ENCODE assay signal across 8 cellular contexts in genomic region chr6:10426781-10427279, GRCh38. TPM values are rescaled to one million over a fixed set of nuclear protein-coding genes. Genes with fewer than 3 reads are reported as not detected.
DNase-seq lines count a peak whose midpoint lies in the region; ATAC-seq and TF ChIP-seq lines count a peak whose summit lies in the region.

No MANE protein-coding gene starts in this region.

- H3K4me3 ChIP-seq in Karpas-422 (ENCODE audit: low read length) (peak overlapping the region; percentile 48), duodenal mucosa (ENCODE audit: low read depth in 1 of 2, low read length in 2 of 2) (peak overlapping the region; percentile 74)

- H3K9me3 ChIP-seq in Karpas-422 (ENCODE audit: low read length): no peaks in the 10 kb centered on the region
- H3K9me3 ChIP-seq in duodenal mucosa (ENCODE audit: control insufficient read depth in 1 of 2, low read length in 2 of 2): no peaks in the 10 kb centered on the region

- no peaks in the 10 kb centered on the region for H4K20me1 ChIP-seq in Karpas-422 (ENCODE audit: insufficient read depth, low read depth, low read length)

- H3K79me2 ChIP-seq in Karpas-422 (ENCODE audit: low read length): no peaks in the 10 kb centered on the region

- H3K27me3 ChIP-seq in Karpas-422 (ENCODE audit: low read length): no peaks in the 10 kb centered on the region
- H3K27me3 ChIP-seq in duodenal mucosa (ENCODE audit: control insufficient read depth in 1 of 2, insufficient read depth in 2 of 2, low read length in 2 of 2): peaks cover 45 to 60% of the 10 kb centered on the region in 2 donors

- H3K9me2 ChIP-seq in Karpas-422 (replicated peaks; ENCODE audit: insufficient read depth, low read length): no peaks in the 10 kb centered on the region

- peak overlapping the region; percentile 82 for H2AFZ ChIP-seq in Karpas-422 (ENCODE audit: low read length)

- H3K36me3 ChIP-seq in Karpas-422 (ENCODE audit: insufficient read depth, low read length): no peaks in the 10 kb centered on the region
- H3K36me3 ChIP-seq in duodenal mucosa (ENCODE audit: control insufficient read depth in 1 of 2, insufficient read depth in 2 of 2, low read length in 2 of 2): no peaks in the 10 kb centered on the region

- H3K4me3 Mint-ChIP-seq in CD14-positive monocyte (peak overlapping the region; percentile 78 to 93), nephron progenitor cell (peak overlapping the region; percentile 78)

- peaks cover 3 to 6% of the 10 kb centered on the region in 2 donors for H3K36me3 Mint-ChIP-seq in CD14-positive monocyte
- H3K36me3 Mint-ChIP-seq in nephron progenitor cell (ENCODE audit: low read depth): no peaks in the 10 kb centered on the region

- TF ChIP-seq CTCF in CD14-positive monocyte (IDR thresholded peaks at IDR 0.05) (no peak), nephron progenitor cell (IDR thresholded peaks at IDR 0.05) (no peak)

- H3K9ac ChIP-seq in Karpas-422 (ENCODE audit: low read length) (peak overlapping the region; percentile 57), duodenal mucosa (ENCODE audit: low read depth in 1 of 2, low read length in 2 of 2) (peak overlapping the region; percentile 40 to 46)

- H3K27ac Mint-ChIP-seq in CD14-positive monocyte (no peak overlapping the region), nephron progenitor cell (no peak overlapping the region)

- H3K9me3 Mint-ChIP-seq in CD14-positive monocyte: peaks cover 0 to 33% (median 17%) of the 10 kb centered on the region in 7 donors
- no peaks in the 10 kb centered on the region for H3K9me3 Mint-ChIP-seq in nephron progenitor cell

- H3K4me1 ChIP-seq in Karpas-422 (ENCODE audit: low read length): peaks cover 40% of the 10 kb centered on the region
- peaks cover 4 to 16% of the 10 kb centered on the region in 2 donors for H3K4me1 ChIP-seq in duodenal mucosa (ENCODE audit: control insufficient read depth in 1 of 2, insufficient read depth in 2 of 2, low read length in 2 of 2)

- DNase-seq in CD14-positive monocyte (ENCODE audit: low spot score) (no peak), Karpas-422 (no peak), nephron progenitor cell (no peak), LoVo (ENCODE audit: low spot score) (no peak)
- DNase-seq in activated effector memory CD4-positive, alpha-beta T cell treated with Interleukin-2 at 50 U/mL for 16 hours: no peak

- ATAC-seq in GM19351 (IDR thresholded peaks at IDR 0.05; ENCODE audit: unreplicated experiment) (no peak), GM18502 (IDR thresholded peaks at IDR 0.05; ENCODE audit: poor library complexity, unreplicated experiment) (no peak)

- intact Hi-C loops in CD14-positive monocyte (cut with micrococcal nuclease): loop anchor here in 1 of 2 donors (10.0 kb wide), 1 partner anchor 402 kb away; no protein-coding TSS in a partner anchor

- no peak overlapping the region for H3K27ac ChIP-seq in Karpas-422 (ENCODE audit: low read length)
- H3K27ac ChIP-seq in duodenal mucosa (ENCODE audit: low read depth, low read length): no peak overlapping the region

- H3K27me3 Mint-ChIP-seq in CD14-positive monocyte (ENCODE audit: low read depth in 3 of 3) (peaks cover 71 to 80% (median 79%) of the 10 kb centered on the region in 3 donors), nephron progenitor cell (ENCODE audit: low read depth, poor library complexity) (peaks cover 95% of the 10 kb centered on the region)

- H3K4me1 Mint-ChIP-seq in CD14-positive monocyte (peaks cover 30% of the 10 kb centered on the region), nephron progenitor cell (peaks cover 13% of the 10 kb centered on the region)

- H3K4me2 ChIP-seq in Karpas-422 (ENCODE audit: low read depth, low read length, poor library complexity, severe bottlenecking): peak overlapping the region; percentile 59

RNA-seq across cellular contexts. Expression of gene TFAP2A, which starts 12.0 kb away (rescaled TPM):
- polyA plus RNA-seq in CD14-positive monocyte: not detected
- 0.22 and 0.34 TPM in 2 replicates for total RNA-seq in Karpas-422 (2014; rRNA removed; shearing (Covaris generic); ENCODE audit: low replicate concordance)
